8 cellular contexts compared by ENCODE assay signal in genomic region chr1:27011058-27011764, GRCh38. TPM values are rescaled to one million over a fixed set of nuclear protein-coding genes. Genes with fewer than 3 reads are reported as not detected.
DNase-seq lines count a peak whose midpoint lies in the region; ATAC-seq and TF ChIP-seq lines count a peak whose summit lies in the region.

No MANE protein-coding gene starts in this region.

- peak in 1 of 2 experiments; percentile 65; a peak in 2 of 4 replicates for TF ChIP-seq EP300 in SK-N-SH (IDR thresholded peaks at IDR 0.05; ENCODE audit: borderline replicate concordance in 1 of 2, low read depth in 1 of 2, low read length in 1 of 2)

- peaks cover 4% of the 10 kb centered on the region for H3K27me3 Mint-ChIP-seq in progenitor cell of endocrine pancreas

- ATAC-seq in HG03095 (IDR thresholded peaks at IDR 0.05; ENCODE audit: unreplicated experiment) (no peak), GM18870 (IDR thresholded peaks at IDR 0.05; ENCODE audit: unreplicated experiment) (no peak)

- H3K27ac Mint-ChIP-seq in progenitor cell of endocrine pancreas = peak overlapping the region; percentile 57

- H3K9me3 Mint-ChIP-seq in progenitor cell of endocrine pancreas (ENCODE audit: low read depth) = no peaks in the 10 kb centered on the region

- TF ChIP-seq CTCF in SK-N-SH (IDR thresholded peaks at IDR 0.05) (no peak), progenitor cell of endocrine pancreas (IDR thresholded peaks at IDR 0.05; ENCODE audit: unreplicated experiment) (no peak)

- H3K9me2 ChIP-seq in SK-N-SH = no peaks in the 10 kb centered on the region

- no peaks in the 10 kb centered on the region for H3K27me3 ChIP-seq in SK-N-SH (ENCODE audit: insufficient read depth)

- peaks cover 1% of the 10 kb centered on the region for H3K36me3 Mint-ChIP-seq in progenitor cell of endocrine pancreas (ENCODE audit: insufficient read depth)

- H3K4me3 ChIP-seq in SK-N-SH (ENCODE audit: low read depth in 2 of 2, low read length in 1 of 2) = no peak overlapping the region

- H3K79me2 ChIP-seq in SK-N-SH (ENCODE audit: insufficient read depth) = 0 out of 2 replicates have a peak, but pooled peaks cover 3% of the 10 kb centered on the region

- CTCF ChIA-PET in SK-N-SH (lab: Yijun Ruan, JAX) = interaction anchor here (1.4 to 5.5 kb wide), 3 partner anchors 14 to 35 kb away, joined by 3 to 44 read pairs (median 4); no protein-coding TSS in a partner anchor

- H3K9me3 ChIP-seq in ES-I3 (ENCODE audit: control insufficient read depth, insufficient read depth, low read length) (no peaks in the 10 kb centered on the region), SK-N-SH (no peaks in the 10 kb centered on the region)

- peak overlapping the region; percentile 4; the same call in 1 of the 2 replicates for H2AFZ ChIP-seq in SK-N-SH (ENCODE audit: low read depth)

- TF ChIP-seq RAD21 in SK-N-SH (IDR thresholded peaks at IDR 0.05; ENCODE audit: low read length) = no peak

- H4K20me1 ChIP-seq in SK-N-SH (ENCODE audit: insufficient read depth) = no peaks in the 10 kb centered on the region

- H3K9ac ChIP-seq in ES-I3 (ENCODE audit: low read depth, low read length) (peak overlapping the region; percentile 55), SK-N-SH (no peak overlapping the region)

- peaks cover 7% of the 10 kb centered on the region for H3F3A ChIP-seq in SK-N-SH (replicated peaks; ENCODE audit: insufficient read depth)

- no peak for DNase-seq in SK-N-SH
- DNase-seq in fibroblast of peridontal ligament (ENCODE audit: extremely low read depth) = peak; percentile 34
- DNase-seq in progenitor cell of endocrine pancreas (ENCODE audit: low spot score, unreplicated experiment) = peak; percentile 39
- no peak for DNase-seq in activated T-cell treated with anti-CD3 and anti-CD28 coated beads for 4 hours
- no peak for DNase-seq in UCSD-AML1 (lab: John Stamatoyannopoulos, UW; ENCODE audit: unreplicated experiment)

- peak overlapping the region in 1 of 2 experiments; percentile 45; a peak in 1 of 4 replicates for H3K27ac ChIP-seq in SK-N-SH (ENCODE audit: low read depth in 2 of 2, low read length in 1 of 2)

- POLR2A ChIA-PET in SK-N-SH (lab: Yijun Ruan, JAX) = no interaction called here

- peaks cover 19% of the 10 kb centered on the region for H3K4me1 Mint-ChIP-seq in progenitor cell of endocrine pancreas (ENCODE audit: low read depth)

- peaks cover 4% of the 10 kb centered on the region for H3K36me3 ChIP-seq in ES-I3 (ENCODE audit: insufficient read depth, low read length)
- H3K36me3 ChIP-seq in SK-N-SH (replicated peaks in 1 of 2; ENCODE audit: control insufficient read depth in 1 of 2, insufficient read depth in 2 of 2, low read length in 1 of 2) = no peaks in the 10 kb centered on the region

- peak overlapping the region; percentile 69 for H3K4me2 ChIP-seq in SK-N-SH

- peaks cover 33% of the 10 kb centered on the region for H3K4me1 ChIP-seq in ES-I3 (ENCODE audit: insufficient read depth, low read length)
- peaks cover 3 to 12% of the 10 kb centered on the region in 2 experiments; a peak in 3 of 4 replicates for H3K4me1 ChIP-seq in SK-N-SH (ENCODE audit: control insufficient read depth in 1 of 2, insufficient read depth in 2 of 2, low read depth in 1 of 2, low read length in 1 of 2)

- peak overlapping the region; percentile 65 for H3K4me3 Mint-ChIP-seq in progenitor cell of endocrine pancreas (ENCODE audit: low read depth)

- 28% methylated on average over 13 of the region's 15 CpGs for WGBS in SK-N-SH (ENCODE audit: low lambda C conversion rate)

TF ChIP-seq in SK-N-SH, 30 proteins besides CTCF, POLR2A, EP300 and RAD21:
- peak; percentile 95 for TF ChIP-seq JUND (IDR thresholded peaks at IDR 0.05)
- peak; percentile 92 for TF ChIP-seq TEAD4 (IDR thresholded peaks at IDR 0.05; ENCODE audit: borderline replicate concordance, insufficient read depth)
- TF ChIP-seq SIN3A (IDR thresholded peaks at IDR 0.05; ENCODE audit: borderline replicate concordance, low read depth, low read length) = peak; percentile 59; the same call in 1 of the 2 replicates
- TF ChIP-seq NFIC (IDR thresholded peaks at IDR 0.05; ENCODE audit: borderline replicate concordance) = peak; percentile 49
- TF ChIP-seq FOXJ3 (CRISPR knock-in tag; IDR thresholded peaks at IDR 0.05) = no peak
- no peak for TF ChIP-seq GATA2 (CRISPR knock-in tag; IDR thresholded peaks at IDR 0.05)
- TF ChIP-seq GABPA (IDR thresholded peaks at IDR 0.05; ENCODE audit: low read depth) = no peak
- TF ChIP-seq TCF12 (IDR thresholded peaks at IDR 0.05) = peak; percentile 79
- TF ChIP-seq NRF1 (IDR thresholded peaks at IDR 0.05; ENCODE audit: low read depth, low read length) = no peak
- peak; percentile 87 for TF ChIP-seq MAX (IDR thresholded peaks at IDR 0.05; ENCODE audit: low read depth)
- TF ChIP-seq ELF1 (IDR thresholded peaks at IDR 0.05) = peak; percentile 47
- no peak for TF ChIP-seq MEF2A (IDR thresholded peaks at IDR 0.05; ENCODE audit: borderline replicate concordance, low read depth)
- TF ChIP-seq FOSL2 (IDR thresholded peaks at IDR 0.05; ENCODE audit: borderline replicate concordance, low read depth) = peak; percentile 95
- 0 out of 2 replicates have a peak, but pooled peaks have one; percentile 35 for TF ChIP-seq ZBTB33 (IDR thresholded peaks at IDR 0.05; ENCODE audit: borderline replicate concordance, low read depth)
- peak; percentile 55 for TF ChIP-seq PBX3 (IDR thresholded peaks at IDR 0.05)
- TF ChIP-seq CHD2 (IDR thresholded peaks at IDR 0.05; ENCODE audit: low read length, partially characterized antibody) = no peak
- no peak for TF ChIP-seq POLR2AphosphoS5 (IDR thresholded peaks at IDR 0.05; ENCODE audit: low read depth, low read length)
- peak; percentile 81 for TF ChIP-seq RXRA (IDR thresholded peaks at IDR 0.05; ENCODE audit: borderline replicate concordance, low read depth)

RNA-seq across cellular contexts. Expression of gene TENT5B, which starts 1.4 kb away (rescaled TPM):
- polyA plus RNA-seq in SK-N-SH (2012; rRNA removed) = 0.78 and 1.2 TPM in 2 replicates
- 0.71 and 1.2 TPM in 2 replicates for polyA plus RNA-seq in SK-N-SH (2012; cell fraction: cytosol; rRNA removed)
- polyA plus RNA-seq in SK-N-SH (2012; cell fraction: nucleus; rRNA removed) = 0.63 and 0.79 TPM in 2 replicates
- total RNA-seq in progenitor cell of endocrine pancreas = 5.1 and 5.7 TPM in 2 replicates

RNA-seq across cellular contexts. Expression of gene TRNP1, which starts 17.7 kb away (rescaled TPM):
- polyA plus RNA-seq in SK-N-SH (2012; rRNA removed) = 8.8 and 11.6 TPM in 2 replicates
- polyA plus RNA-seq in SK-N-SH (2012; cell fraction: cytosol; rRNA removed) = 8.5 and 11.5 TPM in 2 replicates
- polyA plus RNA-seq in SK-N-SH (2012; cell fraction: nucleus; rRNA removed) = 5.7 and 6.1 TPM in 2 replicates
- total RNA-seq in progenitor cell of endocrine pancreas = 48.8 and 49.3 TPM in 2 replicates

RNA-seq across cellular contexts. Expression of gene KDF1, which starts 50.9 kb away (rescaled TPM):
- not detected in 2 replicates for polyA plus RNA-seq in SK-N-SH (2012; rRNA removed)
- polyA plus RNA-seq in SK-N-SH (2012; cell fraction: cytosol; rRNA removed) = not detected in 2 replicates
- not detected in 2 replicates for polyA plus RNA-seq in SK-N-SH (2012; cell fraction: nucleus; rRNA removed)
- 22.2 and 26.1 TPM in 2 replicates for total RNA-seq in progenitor cell of endocrine pancreas

Comparison
In these comparisons a context has a peak if more than half of its experiments do, and no peak if none do; other contexts are left out.
1. DNase-seq: peak in fibroblast of peridontal ligament (single experiment) and progenitor cell of endocrine pancreas (single experiment); none in SK-N-SH (single experiment), activated T-cell treated with anti-CD3 and anti-CD28 coated beads for 4 hours (single experiment) and UCSD-AML1 (single experiment).